In genomic region chr1:267815-268214, GRCh38 we compare ENCODE assay signal across 1 cellular context.
TF ChIP-seq lines count a peak whose summit lies in the region.
"Not testable (repeated sequence)": the region's sequence is repeated elsewhere in the genome, so short reads cannot be mapped to it uniquely, and the experiment has no call there.

No MANE protein-coding gene starts in this region.

TF ChIP-seq in HepG2, 621 proteins besides CTCF, POLR2A, EP300 and RAD21 (continued from another document):
- TF ChIP-seq YEATS2 (CRISPR knock-in tag; IDR thresholded peaks at IDR 0.05; ENCODE audit: borderline replicate concordance) (0 out of 2 replicates have a peak, but pooled peaks have one; percentile 25), RXRB (CRISPR knock-in tag; IDR thresholded peaks at IDR 0.05; ENCODE audit: borderline replicate concordance) (peak; percentile 16; the same call in 1 of the 2 replicates), IRF2 (CRISPR knock-in tag; IDR thresholded peaks at IDR 0.05) (peak; percentile 53; the same call in 1 of the 2 replicates), HMGXB4 (CRISPR knock-in tag; IDR thresholded peaks at IDR 0.05; ENCODE audit: borderline replicate concordance in 1 of 2, low read depth in 1 of 2) (peak in 1 of 2 experiments; percentile 74; a peak in 1 of 4 replicates), GABPB1 (CRISPR knock-in tag; IDR thresholded peaks at IDR 0.05) (peak; percentile 20; the same call in 1 of the 2 replicates), AHR (CRISPR knock-in tag; IDR thresholded peaks at IDR 0.05) (0 out of 2 replicates have a peak, but pooled peaks have one; percentile 40), IKZF5 (CRISPR knock-in tag; IDR thresholded peaks at IDR 0.05) (peak; percentile 60; the same call in 1 of the 2 replicates), ZNF205 (CRISPR knock-in tag; IDR thresholded peaks at IDR 0.05) (0 out of 2 replicates have a peak, but pooled peaks have one; percentile 40), KDM2A (CRISPR knock-in tag; IDR thresholded peaks at IDR 0.05; ENCODE audit: borderline replicate concordance, low read depth) (peak; percentile 73; the same call in 1 of the 2 replicates), SMC3 (IDR thresholded peaks at IDR 0.05; ENCODE audit: low read length) (peak; percentile 79), MIER3 (CRISPR knock-in tag; IDR thresholded peaks at IDR 0.05; ENCODE audit: borderline replicate concordance) (peak; percentile 61; the same call in 1 of the 2 replicates), MED1 (CRISPR knock-in tag; IDR thresholded peaks at IDR 0.05) (0 out of 2 replicates have a peak, but pooled peaks have one; percentile 22), CEBPG (CRISPR knock-in tag; IDR thresholded peaks at IDR 0.05) (0 out of 2 replicates have a peak, but pooled peaks have one; percentile 5), ZNF574 (CRISPR knock-in tag; IDR thresholded peaks at IDR 0.05) (0 out of 2 replicates have a peak, but pooled peaks have one; percentile 15), MAZ (IDR thresholded peaks at IDR 0.05; ENCODE audit: borderline replicate concordance, low read depth, low read length) (0 out of 2 replicates have a peak, but pooled peaks have one; percentile 58), SMAD3 (CRISPR knock-in tag; IDR thresholded peaks at IDR 0.05) (0 out of 2 replicates have a peak, but pooled peaks have one; percentile 40), GATAD2A (CRISPR knock-in tag; IDR thresholded peaks at IDR 0.05) (peak; percentile 47; the same call in 1 of the 2 replicates), KLF6 (CRISPR knock-in tag; IDR thresholded peaks at IDR 0.05) (0 out of 2 replicates have a peak, but pooled peaks have one; percentile 36), ARID5B (CRISPR knock-in tag; IDR thresholded peaks at IDR 0.05) (0 out of 2 replicates have a peak, but pooled peaks have one; percentile 33), NR2F6 (CRISPR knock-in tag; IDR thresholded peaks at IDR 0.05) (peak; percentile 48; the same call in 1 of the 2 replicates), FOSL2 (CRISPR knock-in tag; IDR thresholded peaks at IDR 0.05) (peak; percentile 55), NR2F1 (CRISPR knock-in tag; IDR thresholded peaks at IDR 0.05) (0 out of 4 replicates have a peak, but pooled peaks of 1 of the 2 experiments have one; percentile 15), ZBTB33 (CRISPR knock-in tag; IDR thresholded peaks at IDR 0.05) (peak; percentile 44; the same call in 1 of the 2 replicates), PATZ1 (CRISPR knock-in tag; IDR thresholded peaks at IDR 0.05) (peak; percentile 76), MIXL1 (CRISPR knock-in tag; IDR thresholded peaks at IDR 0.05) (0 out of 2 replicates have a peak, but pooled peaks have one; percentile 17), KAT8 (CRISPR knock-in tag; IDR thresholded peaks at IDR 0.05) (0 out of 2 replicates have a peak, but pooled peaks have one; percentile 31), STAG1 (CRISPR knock-in tag; IDR thresholded peaks at IDR 0.05) (peak; percentile 85), HOMEZ (CRISPR knock-in tag; IDR thresholded peaks at IDR 0.05; ENCODE audit: low read depth) (0 out of 2 replicates have a peak, but pooled peaks have one; percentile 19), HOXA3 (CRISPR knock-in tag; IDR thresholded peaks at IDR 0.05) (peak; percentile 14; the same call in 1 of the 2 replicates), FOXK1 (CRISPR knock-in tag; IDR thresholded peaks at IDR 0.05; ENCODE audit: borderline replicate concordance, low read depth) (peak; percentile 25; the same call in 1 of the 2 replicates)
- not testable (repeated sequence) for TF ChIP-seq MAZ (CRISPR knock-in tag; IDR thresholded peaks at IDR 0.05; ENCODE audit: low read depth); NR2F6 (IDR thresholded peaks at IDR 0.05)
